10 cellular contexts compared by ENCODE assay signal in genomic region chr9:69157751-69158466, GRCh38. TPM values are rescaled to one million over a fixed set of nuclear protein-coding genes. Genes with fewer than 3 reads are reported as not detected.
DNase-seq lines count a peak whose midpoint lies in the region; ATAC-seq, FAIRE-seq and TF ChIP-seq lines count a peak whose summit lies in the region.
"Had no signal": no experiment of that assay in that cellular context is flagged by ENCODE, and none has a peak within 500 bp of the region (broad histone marks: within the 10 kb centered on the region; RNA-seq: fewer than 3 reads in every experiment).

No MANE protein-coding gene starts in this region.

- FAIRE-seq in HepG2 (lab: Jason Lieb, UNC) = no peak

- CTCF ChIA-PET in Calu3 (lab: Charles Lee) = interaction anchor here (0.6 to 1.1 kb wide), 5 partner anchors 29 to 297 kb away, joined by 3 to 13 read pairs (median 4); no protein-coding TSS in a partner anchor
- CTCF ChIA-PET in HEK293T (lab: Yijun Ruan, JAX) = no interaction called here
- CTCF ChIA-PET in HepG2 (lab: Yijun Ruan, JAX; ENCODE audit: low intra/inter-chr PET ratio, low total read pairs) = interaction anchor here (1.0 kb wide), 1 partner anchor 36 kb away, joined by 3 read pairs; no protein-coding TSS in a partner anchor

- no peak for TF ChIP-seq RAD21 in HepG2 (CRISPR knock-in tag; IDR thresholded peaks at IDR 0.05)

- 92% methylated on average over 8 of the region's 8 CpGs for whole genome bisulfite sequencing in HepG2 (ENCODE audit: low lambda C conversion rate)

- no peak for ATAC-seq in HepG2
- ATAC-seq: right cardiac atrium had no signal

- peaks cover 22% of the 10 kb centered on the region; the same call in 1 of the 2 replicates for H4K20me1 ChIP-seq in HepG2 (ENCODE audit: insufficient read depth, low read length)

- H3K4me1 Mint-ChIP-seq in Calu3 (ENCODE audit: low read depth, unreplicated experiment) (peaks cover 36% of the 10 kb centered on the region), immature natural killer cell (no peaks in the 10 kb centered on the region)

- TF ChIP-seq CTCF in Calu3 (IDR thresholded peaks at IDR 0.05; ENCODE audit: unreplicated experiment) (peak; percentile 30), HepG2 (CRISPR knock-in tag; IDR thresholded peaks at IDR 0.05) (peak; percentile 55)

- no peak for TF ChIP-seq POLR2A in HepG2 (IDR thresholded peaks at IDR 0.05; ENCODE audit: insufficient read depth in 1 of 2, low read depth in 2 of 2, low read length in 2 of 2)

- peaks cover 67% of the 10 kb centered on the region for H3K79me2 ChIP-seq in HepG2 (ENCODE audit: insufficient read depth, low read length)

- peaks cover 30% of the 10 kb centered on the region for H3K4me1 ChIP-seq in HepG2 (ENCODE audit: insufficient read depth, low read length)

- H3K27me3 ChIP-seq in HepG2 (ENCODE audit: control insufficient read depth in 1 of 2, insufficient read depth in 2 of 2, low read length in 2 of 2) = no peaks in the 10 kb centered on the region

- H3K9me3 Mint-ChIP-seq in Calu3 (ENCODE audit: low read depth, unreplicated experiment) = no peaks in the 10 kb centered on the region
- no peaks in the 10 kb centered on the region for H3K9me3 Mint-ChIP-seq in immature natural killer cell

- no peak overlapping the region for H3K27ac Mint-ChIP-seq in Calu3 (ENCODE audit: unreplicated experiment)
- no peak overlapping the region for H3K27ac Mint-ChIP-seq in immature natural killer cell

- no peak for DNase-seq in Calu3
- DNase-seq in HEK293T (ENCODE audit: extremely low spot score) = no peak
- DNase-seq in amniotic stem cell (lab: John Stamatoyannopoulos, UW) = peak; percentile 10
- DNase-seq in HepG2 (ENCODE audit: low spot score) = no peak
- DNase-seq in immature natural killer cell = no peak
- DNase-seq in NCI-H1048 (lab: John Stamatoyannopoulos, UW) = no peak
- DNase-seq in NCI-H2227 treated with DMSO at 0.1 percent for 48 hours (lab: John Stamatoyannopoulos, UW) = no peak
- DNase-seq: effector memory CD4-positive, alpha-beta T cell; NCI-H2029 had no signal

- in situ Hi-C loops in HepG2 (cut with HindIII; ENCODE audit: extremely low pct_ligation_motif_present, low pct_unique_long_range_greater_than_20kb) = no loop called here

- no peaks in the 10 kb centered on the region for H3K27me3 Mint-ChIP-seq in Calu3 (ENCODE audit: unreplicated experiment)
- peaks cover 0 to 2% (median 0%) of the 10 kb centered on the region in 3 donors for H3K27me3 Mint-ChIP-seq in immature natural killer cell (ENCODE audit: low read depth in 3 of 3)

- H3K4me3 Mint-ChIP-seq in Calu3 (ENCODE audit: low read depth, unreplicated experiment) (no peak overlapping the region), immature natural killer cell (no peak overlapping the region)

- peaks cover 36% of the 10 kb centered on the region for H3K36me3 Mint-ChIP-seq in Calu3 (ENCODE audit: insufficient read depth, unreplicated experiment)
- H3K36me3 Mint-ChIP-seq in immature natural killer cell = peaks cover 0 to 4% (median 0%) of the 10 kb centered on the region in 3 donors

- peaks cover 15 to 37% of the 10 kb centered on the region in 2 experiments for H3K36me3 ChIP-seq in HepG2 (replicated peaks in 1 of 2; ENCODE audit: control insufficient read depth in 1 of 2, insufficient read depth in 2 of 2, low read length in 2 of 2)

- no peak overlapping the region for H2AFZ ChIP-seq in HepG2 (ENCODE audit: low read length)

- no peak overlapping the region for H3K27ac ChIP-seq in HepG2 (ENCODE audit: extremely low read length, insufficient read depth, low read length)

- TF ChIP-seq EP300 in HepG2 (IDR thresholded peaks at IDR 0.05; ENCODE audit: low read depth in 2 of 2, low read length in 2 of 2) (no peak), HepG2 (CRISPR knock-in tag; IDR thresholded peaks at IDR 0.05; ENCODE audit: borderline replicate concordance) (no peak)

- BruUV-seq in Calu3 (replicated peaks; lab: Mats Ljungman, UMichigan) (no TSS peak), HepG2 (replicated peaks; lab: Mats Ljungman, UMichigan) (no TSS peak)

- H3K9ac ChIP-seq in HepG2 (ENCODE audit: insufficient read depth, low read depth, low read length) = no peak overlapping the region

- no peaks in the 10 kb centered on the region for H3K9me3 ChIP-seq in HepG2 (ENCODE audit: low read length)

- POLR2A ChIA-PET in HEK293T (lab: Yijun Ruan, JAX) (no interaction called here), HepG2 (lab: Yijun Ruan, JAX) (interaction anchor here (0.6 to 1.6 kb wide), 7 partner anchors 17 to 108 kb away, joined by 3 to 7 read pairs (median 3); partner anchors contain the start of gene TJP2)

- H3K4me3 ChIP-seq in HepG2 (replicated peaks in 1 of 3; ENCODE audit: insufficient read depth in 1 of 3, low read depth in 2 of 3, low read length in 3 of 3) = no peak overlapping the region

- H3K4me2 ChIP-seq in HepG2 (ENCODE audit: low read depth, low read length) = no peak overlapping the region

- intact Hi-C loops in Calu3 (cut with micrococcal nuclease; ENCODE audit: unreplicated experiment) (no loop called here), HepG2 (cut with micrococcal nuclease; ENCODE audit: unreplicated experiment) (loop anchor here (1.0 kb wide), 1 partner anchor 35 kb away; no protein-coding TSS in a partner anchor)

TF ChIP-seq in HEK293T, 16 proteins besides CTCF, POLR2A, EP300 and RAD21:
- TF ChIP-seq LEF1 (IDR thresholded peaks at IDR 0.05; ENCODE audit: borderline replicate concordance) (no peak), ZNF384 (IDR thresholded peaks at IDR 0.05) (peak; percentile 92)
TF ChIP-seq in HEK293T: peak in this region for 1.

TF ChIP-seq in HepG2, 621 proteins besides CTCF, POLR2A, EP300 and RAD21 (continues in another document):
- TF ChIP-seq KLF9 (CRISPR knock-in tag; IDR thresholded peaks at IDR 0.05; ENCODE audit: low read depth) (no peak), ZBTB33 (CRISPR knock-in tag; IDR thresholded peaks at IDR 0.05) (no peak)

RNA-seq across cellular contexts. Expression of gene TJP2, which starts 16.2 kb away (rescaled TPM):
- total RNA-seq in Calu3 (2022) (139 and 160 TPM in 2 replicates), HepG2 (2016; rRNA removed; fragmentation: Illumina TruSeq; extraction: Trizol) (110 and 135 TPM in 2 replicates)
- 19.7 and 22.7 TPM in 2 replicates for total RNA-seq in HepG2 (2016; cell fraction: cytosol; rRNA removed; fragmentation: Illumina TruSeq; extraction: Trizol; ENCODE audit: low read depth)
- 109 and 122 TPM in 2 replicates for total RNA-seq in HepG2 (2016; cell fraction: insoluble cytoplasmic fraction; rRNA removed; fragmentation: Illumina TruSeq; extraction: Trizol)
- total RNA-seq in HepG2 (2016; cell fraction: membrane; rRNA removed; fragmentation: Illumina TruSeq; extraction: Trizol) = 29.6 and 31.5 TPM in 2 replicates
- 104 and 120 TPM in 2 replicates for total RNA-seq in HepG2 (2016; cell fraction: nucleus; rRNA removed; fragmentation: Illumina TruSeq; extraction: Trizol)
- polyA plus RNA-seq in HepG2 (2011; rRNA removed) (109 and 112 TPM in 2 replicates), immature natural killer cell (1 to 10 TPM; 1.5 to 4.9 (median 1.5) TPM)
- 71.5 and 85.0 TPM in 2 replicates for polyA plus RNA-seq in HepG2 (2011; cell fraction: cytosol; rRNA removed)
- 238 and 261 TPM in 2 replicates for polyA plus RNA-seq in HepG2 (2011; cell fraction: nucleus; rRNA removed)
- polyA plus RNA-seq in HepG2 (2012) = 110 and 201 TPM in 2 replicates
- 3.9 and 4.9 TPM in 2 replicates for polyA plus RNA-seq in HepG2 (2016; cell fraction: cytosol; fragmentation: Illumina TruSeq; extraction: Trizol; ENCODE audit: low read depth)
- 110 and 122 TPM in 2 replicates for polyA plus RNA-seq in HepG2 (2016; cell fraction: insoluble cytoplasmic fraction; fragmentation: Illumina TruSeq; extraction: Trizol; ENCODE audit: low read depth)
- polyA plus RNA-seq in HepG2 (2016; cell fraction: membrane; fragmentation: Illumina TruSeq; extraction: Trizol; ENCODE audit: low read depth) = 11.6 and 12.9 TPM in 2 replicates
- 155 and 164 TPM in 2 replicates for polyA plus RNA-seq in HepG2 (2016; cell fraction: nucleus; fragmentation: Illumina TruSeq; extraction: Trizol; ENCODE audit: insufficient read depth, low read depth)
- polyA minus RNA-seq in HepG2 (2011; rRNA and poly(A)+ RNA removed; ENCODE audit: low replicate concordance) = 13.0 and 80.7 TPM in 2 replicates
- 99.2 and 104 TPM in 2 replicates for polyA minus RNA-seq in HepG2 (2011; cell fraction: cytosol; rRNA and poly(A)+ RNA removed)
- 157 and 183 TPM in 2 replicates for polyA minus RNA-seq in HepG2 (2011; cell fraction: nucleus; rRNA and poly(A)+ RNA removed)
